21 cellular contexts compared by ENCODE assay signal in genomic region chr17:17425591-17425990, GRCh38. TPM values are rescaled to one million over a fixed set of nuclear protein-coding genes. Genes with fewer than 3 reads are reported as not detected.
DNase-seq lines count a peak whose midpoint lies in the region; ATAC-seq and TF ChIP-seq lines count a peak whose summit lies in the region.
"Had no signal": no experiment of that assay in that cellular context is flagged by ENCODE, and none has a peak within 500 bp of the region (broad histone marks: within the 10 kb centered on the region; RNA-seq: fewer than 3 reads in every experiment).

No MANE protein-coding gene starts in this region.

- H3K4me3 Mint-ChIP-seq in activated naive CD8-positive, alpha-beta T cell treated with anti-CD3 and anti-CD28 coated beads for 36 hours = no peak overlapping the region
- H3K4me3 Mint-ChIP-seq: CD8-positive, alpha-beta T cell had no signal

- no peaks in the 10 kb centered on the region for H3F3A ChIP-seq in GM23248 (ENCODE audit: insufficient read depth)

- no peak for TF ChIP-seq POLR2A in heart left ventricle (IDR thresholded peaks at IDR 0.05)

- H3K27me3 Mint-ChIP-seq in activated naive CD8-positive, alpha-beta T cell treated with anti-CD3 and anti-CD28 coated beads for 36 hours = no peaks in the 10 kb centered on the region

- H3K9me3 ChIP-seq in GM23248 (ENCODE audit: low read depth) (no peaks in the 10 kb centered on the region), heart left ventricle (no peaks in the 10 kb centered on the region)

- no peak for TF ChIP-seq CTCF in heart left ventricle (IDR thresholded peaks at IDR 0.05)

- no peak overlapping the region for H3K4me2 ChIP-seq in GM23248 (ENCODE audit: unreplicated experiment)
- H3K4me2 ChIP-seq: BLaER1 treated with 17β-estradiol and CSF1 and Interleukin-3, amounts not matched to agents 10 nM and 100 nM had no signal

- peak; percentile 53 for DNase-seq in GM23248
- DNase-seq in RPMI7951 (ENCODE audit: low read depth) = peak; percentile 65
- DNase-seq in heart left ventricle = peak in 2 of 5 donors; percentile 39 to 54
- DNase-seq in sciatic nerve (ENCODE audit: low spot score) = peak; percentile 31
- DNase-seq in NOMO-1 treated with dmso at 0.1 percent for 144 hours (lab: John Stamatoyannopoulos, UW; ENCODE audit: unreplicated experiment) = no peak
- DNase-seq in activated naive CD8-positive, alpha-beta T cell treated with anti-CD3 and anti-CD28 coated beads for 36 hours = no peak
- DNase-seq: CD8-positive, alpha-beta T cell; H7; KBM-7; NCI-H1105; NCI-H146; NCI-H2029; NCI-H2227 treated with DMSO at 0.1 percent for 48 hours; NCI-H510A treated with DMSO at 0.1 percent for 48 hours; NCI-H748 treated with DMSO at 0.1 percent for 48 hours; SHP77; SW 1271 had no signal

- ATAC-seq in heart left ventricle (peak in 3 of 4 donors; percentile 17 to 74 (median 39)), sciatic nerve (no peak), HG03432 (IDR thresholded peaks at IDR 0.05; ENCODE audit: unreplicated experiment) (no peak)
- ATAC-seq: CD8-positive, alpha-beta T cell; Panc1 had no signal

- intact Hi-C loops in heart left ventricle (cut with DNase I) (loop anchor here in 1 of 10 donors (5.0 kb wide), 1 partner anchor 52 kb away; the partner anchor contains the start of gene MED9), sciatic nerve (cut with DNase I) (no loop called here)

- H3K27me3 ChIP-seq in GM23248 (replicated peaks; ENCODE audit: insufficient read depth) (no peaks in the 10 kb centered on the region), heart left ventricle (no peaks in the 10 kb centered on the region)
- H3K27me3 ChIP-seq: BLaER1 treated with 17β-estradiol and CSF1 and Interleukin-3, amounts not matched to agents 10 nM and 100 nM had no signal

- H3K79me2 ChIP-seq in GM23248 (ENCODE audit: insufficient read depth) = no peaks in the 10 kb centered on the region

- H3K27ac ChIP-seq in GM23248 = no peak overlapping the region
- H3K27ac ChIP-seq in heart left ventricle = peak overlapping the region in 8 of 12 donors; percentile 22 to 61 (median 36)
- H3K27ac ChIP-seq: BLaER1 treated with 17β-estradiol and CSF1 and Interleukin-3, amounts not matched to agents 10 nM and 100 nM; SK-N-MC had no signal

- H3K4me3 ChIP-seq in GM23248 = no peak overlapping the region
- H3K4me3 ChIP-seq in heart left ventricle = no peak overlapping the region
- H3K4me3 ChIP-seq: SK-N-MC had no signal

- H2AFZ ChIP-seq in GM23248 = no peak overlapping the region

- H4K20me1 ChIP-seq in GM23248 (ENCODE audit: insufficient read depth) = no peaks in the 10 kb centered on the region
- H4K20me1 ChIP-seq: BLaER1 treated with 17β-estradiol and CSF1 and Interleukin-3, amounts not matched to agents 10 nM and 100 nM had no signal

- no peak overlapping the region for H3K9ac ChIP-seq in GM23248
- H3K9ac ChIP-seq: BLaER1 treated with 17β-estradiol and CSF1 and Interleukin-3, amounts not matched to agents 10 nM and 100 nM had no signal

- 74 to 76% methylated on average over 4 of the region's 4 CpGs for WGBS in GM23248 (ENCODE audit: low coverage in 1 of 2, low lambda C conversion rate in 2 of 2, missing lambda C conversion rate in 2 of 2), 2 experiments
- 64 to 71% (median 68%) methylated on average over 4 of the region's 4 CpGs for WGBS in heart left ventricle, 4 donors

- no peaks in the 10 kb centered on the region for H3K36me3 Mint-ChIP-seq in activated naive CD8-positive, alpha-beta T cell treated with anti-CD3 and anti-CD28 coated beads for 36 hours
- H3K36me3 Mint-ChIP-seq: CD8-positive, alpha-beta T cell had no signal

- H3K4me1 ChIP-seq in GM23248 (ENCODE audit: insufficient read depth) (no peaks in the 10 kb centered on the region), heart left ventricle (peaks cover 0 to 32% (median 2%) of the 10 kb centered on the region in 12 donors)

- no peaks in the 10 kb centered on the region for H3K9me3 Mint-ChIP-seq in activated naive CD8-positive, alpha-beta T cell treated with anti-CD3 and anti-CD28 coated beads for 36 hours
- H3K9me3 Mint-ChIP-seq: CD8-positive, alpha-beta T cell had no signal

- H3K4me1 Mint-ChIP-seq in activated naive CD8-positive, alpha-beta T cell treated with anti-CD3 and anti-CD28 coated beads for 36 hours = no peaks in the 10 kb centered on the region

- no peaks in the 10 kb centered on the region for H3K9me2 ChIP-seq in GM23248 (ENCODE audit: insufficient read depth)

- in situ Hi-C loops in GM23248 (cut with MboI) = no loop called here

- H3K36me3 ChIP-seq in GM23248 (ENCODE audit: low read depth) (no peaks in the 10 kb centered on the region), heart left ventricle (no peaks in the 10 kb centered on the region)

- H3K27ac Mint-ChIP-seq in activated naive CD8-positive, alpha-beta T cell treated with anti-CD3 and anti-CD28 coated beads for 36 hours = no peak overlapping the region
- H3K27ac Mint-ChIP-seq: CD8-positive, alpha-beta T cell had no signal

RNA-seq across cellular contexts. Expression of gene MED9, which starts 51.2 kb away (rescaled TPM):
- 9.6 and 10.3 TPM in 2 replicates for total RNA-seq in GM23248 (2014; rRNA removed; shearing (Covaris generic))
- polyA plus RNA-seq in GM23248 (2016; fragmentation: Nextera tagmentation; extraction: Ambion mirVana) (9.8 and 10.0 TPM in 2 replicates), heart left ventricle (10 to 100 TPM; 36.2 to 44.7 TPM)
- 7.6 and 9.6 TPM in 2 replicates for total RNA-seq in RPMI7951 (2014; rRNA removed; shearing (Covaris generic))
- total RNA-seq in heart left ventricle (10 to 100 TPM; 26.3 to 64.4 (median 33.0) TPM), sciatic nerve (13.7 TPM)
- 10 to 100 TPM; 13.8 to 15.0 TPM for total RNA-seq in activated naive CD8-positive, alpha-beta T cell treated with anti-CD3 and anti-CD28 coated beads for 36 hours

Comparison
In these comparisons a context has a peak if more than half of its experiments do, and no peak if none do; other contexts are left out.
1. DNase-seq: peak in GM23248 (single experiment), RPMI7951 (single experiment) and sciatic nerve (single experiment); none in NOMO-1 treated with dmso at 0.1 percent for 144 hours (single experiment) and activated naive CD8-positive, alpha-beta T cell treated with anti-CD3 and anti-CD28 coated beads for 36 hours (single experiment).
2. ATAC-seq: peak in heart left ventricle (3 of 4); none in sciatic nerve (single experiment) and HG03432 (single experiment).